Comparison of ENCODE assay signal across 1 cellular context in genomic region chr2:65040414-65041261, GRCh38.
A peak's percentile ranks its signal among the peaks of the same experiment; 100 is the strongest.
TF ChIP-seq lines count a peak whose summit lies in the region.

No MANE protein-coding gene starts in this region.

TF ChIP-seq in K562, 482 proteins besides CTCF, POLR2A, EP300 and RAD21 (continued from another document and continues in another):
- TF ChIP-seq ZBTB2 (IDR thresholded peaks at IDR 0.05) (0 out of 2 replicates have a peak, but pooled peaks have one; percentile 29), ZNF24 (IDR thresholded peaks at IDR 0.05) (no peak), ARID1B (IDR thresholded peaks at IDR 0.05) (peak; percentile 35; the same call in 1 of the 2 replicates), HNRNPL (IDR thresholded peaks at IDR 0.05; ENCODE audit: low read depth, low read length) (0 out of 2 replicates have a peak, but pooled peaks have one; percentile 48), RERE (CRISPR knock-in tag; IDR thresholded peaks at IDR 0.05; ENCODE audit: borderline replicate concordance) (no peak), AFF1 (IDR thresholded peaks at IDR 0.05; ENCODE audit: low read depth in 1 of 2, partially characterized antibody in 2 of 2) (no peak), ZNF551 (CRISPR knock-in tag; IDR thresholded peaks at IDR 0.05) (no peak), BRD9 (IDR thresholded peaks at IDR 0.05; ENCODE audit: low read depth, partially characterized antibody) (peak; percentile 26), ZNF766 (CRISPR knock-in tag; conservative IDR thresholded peaks at IDR 0.05) (no peak), CLOCK (CRISPR knock-in tag; IDR thresholded peaks at IDR 0.05; ENCODE audit: borderline replicate concordance) (no peak), ZNF280A (IDR thresholded peaks at IDR 0.05; ENCODE audit: low read depth, partially characterized antibody) (no peak), EP400 (IDR thresholded peaks at IDR 0.05) (0 out of 2 replicates have a peak, but pooled peaks have one; percentile 24), EGR1 (conservative IDR thresholded peaks at IDR 0.05) (peak; percentile 98), CHD1 (IDR thresholded peaks at IDR 0.05; ENCODE audit: low read length) (no peak), MYNN (IDR thresholded peaks at IDR 0.05) (peak; percentile 69; the same call in 1 of the 2 replicates), MYNN (CRISPR knock-in tag; IDR thresholded peaks at IDR 0.05) (no peak), TEAD1 (CRISPR knock-in tag; IDR thresholded peaks at IDR 0.05) (no peak), RBM14 (IDR thresholded peaks at IDR 0.05; ENCODE audit: borderline replicate concordance, insufficient read depth, low read depth, low read length) (no peak), BRD4 (IDR thresholded peaks at IDR 0.05) (no peak), PURB (CRISPR knock-in tag; IDR thresholded peaks at IDR 0.05; ENCODE audit: low read depth) (no peak), L3MBTL2 (IDR thresholded peaks at IDR 0.05) (no peak), CBX2 (IDR thresholded peaks at IDR 0.05; ENCODE audit: insufficient read depth, low read length, poor library complexity, severe bottlenecking) (no peak), ADNP (tag; IDR thresholded peaks at IDR 0.05) (no peak), PRPF4 (IDR thresholded peaks at IDR 0.05; ENCODE audit: insufficient read depth, low read depth, low read length, poor library complexity, severe bottlenecking) (no peak), SIN3B (IDR thresholded peaks at IDR 0.05; ENCODE audit: low read depth) (no peak), ZBTB7A (IDR thresholded peaks at IDR 0.05; ENCODE audit: borderline replicate concordance, control insufficient read depth, low read depth, low read length) (no peak), ZNF507 (tag; conservative IDR thresholded peaks at IDR 0.05) (no peak), ZEB2 (IDR thresholded peaks at IDR 0.05) (no peak), LCOR (CRISPR knock-in tag; IDR thresholded peaks at IDR 0.05) (no peak), COPS2 (conservative IDR thresholded peaks at IDR 0.05) (no peak), BRF2 (IDR thresholded peaks at IDR 0.05; ENCODE audit: borderline replicate concordance, insufficient read depth, insufficient read length) (no peak), FOXP4 (CRISPR knock-in tag; IDR thresholded peaks at IDR 0.05; ENCODE audit: borderline replicate concordance) (no peak), DNMT1 (IDR thresholded peaks at IDR 0.05) (no peak)
- TF ChIP-seq, protein P1, sequence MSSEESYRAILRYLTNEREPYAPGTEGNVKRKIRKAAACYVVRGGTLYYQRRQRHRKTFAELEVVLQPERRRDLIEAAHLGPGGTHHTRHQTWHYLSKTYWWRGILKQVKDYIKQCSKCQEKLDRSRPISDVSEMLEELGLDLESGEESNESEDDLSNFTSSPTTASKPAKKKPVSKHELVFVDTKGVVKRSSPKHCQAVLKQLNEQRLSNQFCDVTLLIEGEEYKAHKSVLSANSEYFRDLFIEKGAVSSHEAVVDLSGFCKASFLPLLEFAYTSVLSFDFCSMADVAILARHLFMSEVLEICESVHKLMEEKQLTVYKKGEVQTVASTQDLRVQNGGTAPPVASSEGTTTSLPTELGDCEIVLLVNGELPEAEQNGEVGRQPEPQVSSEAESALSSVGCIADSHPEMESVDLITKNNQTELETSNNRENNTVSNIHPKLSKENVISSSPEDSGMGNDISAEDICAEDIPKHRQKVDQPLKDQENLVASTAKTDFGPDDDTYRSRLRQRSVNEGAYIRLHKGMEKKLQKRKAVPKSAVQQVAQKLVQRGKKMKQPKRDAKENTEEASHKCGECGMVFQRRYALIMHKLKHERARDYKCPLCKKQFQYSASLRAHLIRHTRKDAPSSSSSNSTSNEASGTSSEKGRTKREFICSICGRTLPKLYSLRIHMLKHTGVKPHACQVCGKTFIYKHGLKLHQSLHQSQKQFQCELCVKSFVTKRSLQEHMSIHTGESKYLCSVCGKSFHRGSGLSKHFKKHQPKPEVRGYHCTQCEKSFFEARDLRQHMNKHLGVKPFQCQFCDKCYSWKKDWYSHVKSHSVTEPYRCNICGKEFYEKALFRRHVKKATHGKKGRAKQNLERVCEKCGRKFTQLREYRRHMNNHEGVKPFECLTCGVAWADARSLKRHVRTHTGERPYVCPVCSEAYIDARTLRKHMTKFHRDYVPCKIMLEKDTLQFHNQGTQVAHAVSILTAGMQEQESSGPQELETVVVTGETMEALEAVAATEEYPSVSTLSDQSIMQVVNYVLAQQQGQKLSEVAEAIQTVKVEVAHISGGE (CRISPR knock-in tag; IDR thresholded peaks at IDR 0.05), result no peak
- TF ChIP-seq, protein P2, sequence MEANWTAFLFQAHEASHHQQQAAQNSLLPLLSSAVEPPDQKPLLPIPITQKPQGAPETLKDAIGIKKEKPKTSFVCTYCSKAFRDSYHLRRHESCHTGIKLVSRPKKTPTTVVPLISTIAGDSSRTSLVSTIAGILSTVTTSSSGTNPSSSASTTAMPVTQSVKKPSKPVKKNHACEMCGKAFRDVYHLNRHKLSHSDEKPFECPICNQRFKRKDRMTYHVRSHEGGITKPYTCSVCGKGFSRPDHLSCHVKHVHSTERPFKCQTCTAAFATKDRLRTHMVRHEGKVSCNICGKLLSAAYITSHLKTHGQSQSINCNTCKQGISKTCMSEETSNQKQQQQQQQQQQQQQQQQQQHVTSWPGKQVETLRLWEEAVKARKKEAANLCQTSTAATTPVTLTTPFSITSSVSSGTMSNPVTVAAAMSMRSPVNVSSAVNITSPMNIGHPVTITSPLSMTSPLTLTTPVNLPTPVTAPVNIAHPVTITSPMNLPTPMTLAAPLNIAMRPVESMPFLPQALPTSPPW (CRISPR knock-in tag; IDR thresholded peaks at IDR 0.05), result peak; percentile 39; the same call in 1 of the 2 replicates
